25 cellular contexts compared by ENCODE assay signal in the genomic region with DNA sequence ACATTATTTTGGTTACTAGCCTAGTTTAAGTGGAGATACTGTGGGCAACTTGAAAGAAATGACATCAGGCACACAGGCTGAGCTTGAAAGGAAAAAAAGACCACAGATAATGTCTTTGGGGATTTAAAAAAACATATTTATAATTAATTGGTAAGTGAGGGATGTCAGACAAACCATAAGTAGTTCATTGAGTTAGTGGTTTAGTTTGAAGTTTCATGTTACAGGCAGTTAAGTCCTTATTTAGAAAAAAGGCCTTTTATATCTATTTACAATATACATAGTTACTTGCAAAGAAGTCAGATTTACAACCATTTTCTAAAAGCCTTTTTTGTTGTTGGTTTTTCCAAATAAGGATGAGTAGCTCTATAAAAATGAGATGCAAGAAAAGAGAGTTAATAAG.
"Had no signal": no experiment of that assay in that cellular context is flagged by ENCODE, and none has a peak within 500 bp of the region (broad histone marks: within the 10 kb centered on the region; RNA-seq: fewer than 3 reads in every experiment).

No MANE protein-coding gene starts in this region.

- FAIRE-seq: endometrium, frontal cortex, urothelium cell line had no signal

- H3K9me3 ChIP-seq: esophagus squamous epithelium, lower lobe of right lung, ovary, psoas muscle, sigmoid colon, testis, tibial artery, upper lobe of left lung had no signal

- H3K27ac ChIP-seq: esophagus squamous epithelium, lower lobe of right lung, ovary, psoas muscle, sigmoid colon, testis, tibial artery, upper lobe of left lung had no signal

- H3K4me1 ChIP-seq: lower lobe of right lung, psoas muscle, testis had no signal

- H3K27me3 ChIP-seq: esophagus squamous epithelium, ovary, sigmoid colon, testis, tibial artery, upper lobe of left lung had no signal

- DNase-seq: cortex of kidney; effector memory CD8-positive, alpha-beta T cell; erythroblast; esophagus squamous epithelium; head of caudate nucleus; left ventricle myocardium superior; lower lobe of right lung; natural killer cell; occipital lobe; ovary; posterior cingulate gyrus; psoas muscle; right cardiac atrium; sigmoid colon; stimulated activated CD4-positive, alpha-beta T cell treated with anti-CD3 and anti-CD28 coated beads, Interleukin-2, amount 100 ng/mL, for 24 hours; stimulated activated CD4-positive, alpha-beta T cell treated with anti-CD3 and anti-CD28 coated beads, Interleukin-4, amount 100 ng/mL, for 4 hours; stimulated activated naive CD8-positive, alpha-beta T cell treated with anti-CD3 and anti-CD28 coated beads, Interleukin-15, Interleukin-2, amounts not matched to agents 100 U/mL and 50 U/mL, for 24 hours; substantia nigra; testis; tibial artery; upper lobe of left lung had no signal

- H3K36me3 ChIP-seq: ovary had no signal

- H3K4me3 ChIP-seq: esophagus squamous epithelium, lower lobe of right lung, ovary, psoas muscle, sigmoid colon, testis, tibial artery, upper lobe of left lung had no signal

- ATAC-seq: effector memory CD8-positive, alpha-beta T cell; left ventricle myocardium superior; lower lobe of right lung; natural killer cell; psoas muscle; right cardiac atrium; stimulated activated memory B cell treated with anti-CD40 and anti-IgM and Interleukin-4, amounts not matched to agents 10 μg/mL and 1 μg/mL and 100 μg/mL, for 72 hours; stimulated activated naive CD8-positive, alpha-beta T cell treated with anti-CD3 and anti-CD28 coated beads, Interleukin-15, Interleukin-2, amounts not matched to agents 100 U/mL and 50 U/mL, for 24 hours had no signal
